In genomic region chr5:173144200-173145176, GRCh38 we compare ENCODE assay signal across 8 cellular contexts. TPM values are rescaled to one million over a fixed set of nuclear protein-coding genes. Genes with fewer than 3 reads are reported as not detected.
DNase-seq lines count a peak whose midpoint lies in the region; ATAC-seq and TF ChIP-seq lines count a peak whose summit lies in the region.

Gene BNIP1, plus strand, starts transcription at chr5:173144531. Its CDS starts 15 bp downstream, at chr5:173144546.

- no peaks in the 10 kb centered on the region for H3K4me1 ChIP-seq in thoracic aorta (ENCODE audit: control insufficient read depth in 1 of 2, low read depth in 2 of 2)

- H3K36me3 ChIP-seq in thoracic aorta, result peaks cover 9% of the 10 kb centered on the region

- peak within 1 kb of the TSS; percentile 98 for H3K4me3 Mint-ChIP-seq in activated naive CD8-positive, alpha-beta T cell

- H3K9me3 ChIP-seq in thoracic aorta, result no peaks in the 10 kb centered on the region

- no peaks in the 10 kb centered on the region for H3K9me3 Mint-ChIP-seq in activated naive CD8-positive, alpha-beta T cell (ENCODE audit: low read depth)

- peak within 1 kb of the TSS; percentile 98 for H3K27ac Mint-ChIP-seq in activated naive CD8-positive, alpha-beta T cell

- H3K4me1 Mint-ChIP-seq in activated naive CD8-positive, alpha-beta T cell (ENCODE audit: low read depth), result peaks cover 20% of the 10 kb centered on the region

- DNase-seq in GM12865 (ENCODE audit: low read depth) (peak; percentile 97), NCI-H1105 (lab: John Stamatoyannopoulos, UW) (peak; percentile 88), SKM-1 treated with dmso at 0.1 percent for 144 hours (lab: John Stamatoyannopoulos, UW; ENCODE audit: unreplicated experiment) (peak; percentile 90), glomerular visceral epithelial cell (ENCODE audit: extremely low spot score) (peak; percentile 95), omental fat pad (ENCODE audit: low spot score) (peak; percentile 98), thoracic aorta (ENCODE audit: low spot score) (peak; percentile 77)

- peaks cover 10% of the 10 kb centered on the region for H3K36me3 Mint-ChIP-seq in activated naive CD8-positive, alpha-beta T cell

- ATAC-seq in HG02642 (IDR thresholded peaks at IDR 0.05; ENCODE audit: poor library complexity, unreplicated experiment) (peak; percentile 92), omental fat pad (ENCODE audit: low FRiP score) (peak; percentile 99), thoracic aorta (ENCODE audit: insufficient number of reproducible peaks, low FRiP score, low read depth) (peak; percentile 87)

- TF ChIP-seq CTCF in GM12865 (IDR thresholded peaks at IDR 0.05; ENCODE audit: insufficient read depth, low read depth, low read length, missing control alignments) (peak; percentile 99), omental fat pad (IDR thresholded peaks at IDR 0.05) (peak in 2 of 3 donors; percentile 56 to 89), thoracic aorta (IDR thresholded peaks at IDR 0.05) (peak; percentile 80)

- peak within 1 kb of the TSS; percentile 70 to 74 for H3K27ac ChIP-seq in thoracic aorta

- no peaks in the 10 kb centered on the region for H3K27me3 ChIP-seq in thoracic aorta (replicated peaks; ENCODE audit: insufficient read depth)

- no peaks in the 10 kb centered on the region for H3K27me3 Mint-ChIP-seq in activated naive CD8-positive, alpha-beta T cell

- H3K4me3 ChIP-seq in GM12865 (ENCODE audit: low read depth, low read length) (peak within 1 kb of the TSS; percentile 78), thoracic aorta (peak within 1 kb of the TSS; percentile 83)

RNA-seq across cellular contexts. Expression of gene BNIP1, which starts in this region (rescaled TPM):
- total RNA-seq in omental fat pad, result 10 to 100 TPM in 2 of 4 donors, 1 to 10 TPM in 2; 9.1 to 10.6 (median 9.9) TPM
- total RNA-seq in thoracic aorta, result 1 to 10 TPM; 4.9 to 7.8 TPM

Comparison
In these comparisons a context has a peak if more than half of its experiments do, and no peak if none do; other contexts are left out.
1. Peak in every context shown above with its lines: DNase-seq, ATAC-seq, H3K4me3 ChIP-seq and H3K27ac ChIP-seq.